Comparison of ENCODE assay signal across 1 cellular context in the genomic region with DNA sequence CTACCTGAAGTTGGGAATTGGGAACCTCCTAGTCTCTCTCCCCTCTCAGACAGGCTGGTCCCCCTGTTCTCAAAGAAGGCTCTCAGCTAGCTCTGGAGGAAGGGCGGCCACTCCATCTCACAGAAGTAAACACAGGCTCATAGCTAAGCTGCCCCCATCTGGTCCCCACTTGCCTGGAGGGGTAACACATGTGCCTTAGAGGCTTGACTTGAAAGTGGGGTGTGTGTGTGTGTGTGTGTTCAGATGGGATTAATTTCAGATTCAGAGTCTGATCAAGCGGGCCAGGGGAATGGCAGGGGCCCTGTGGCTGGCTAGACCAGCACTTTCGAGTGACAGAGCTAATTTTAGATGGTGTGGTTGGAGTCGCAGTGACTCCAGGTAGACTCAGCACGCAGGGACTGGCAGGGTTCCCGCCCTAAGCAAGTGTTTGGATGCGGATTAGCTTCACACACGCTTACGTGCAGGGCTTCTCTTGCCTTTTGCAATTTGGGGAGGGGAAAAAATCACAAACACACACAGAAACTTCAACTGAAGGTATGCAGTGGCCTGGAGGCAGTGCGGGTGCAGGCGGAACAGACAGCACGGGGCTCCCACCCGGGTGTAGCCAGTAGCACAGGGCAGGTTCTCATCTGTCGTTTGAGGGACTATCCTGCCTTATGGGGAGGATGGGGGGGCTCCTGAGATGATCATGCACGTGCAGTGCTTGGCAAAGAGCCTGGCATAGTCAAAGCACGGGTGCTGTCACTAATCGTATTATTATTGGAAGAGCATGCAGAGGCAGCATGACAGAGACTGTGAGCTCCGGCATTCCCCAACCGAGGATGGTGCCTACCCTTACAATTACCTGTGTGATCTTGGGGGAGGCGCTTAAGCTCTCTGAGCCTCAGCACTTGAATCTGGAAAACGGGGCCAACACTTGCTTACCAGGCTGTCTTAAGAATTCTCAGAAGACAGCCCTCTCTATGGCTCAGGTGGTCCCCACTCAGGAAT.
TF ChIP-seq lines count a peak whose summit lies in the region.

No MANE protein-coding gene starts in this region.

TF ChIP-seq in IMR-90, 13 proteins besides CTCF, POLR2A, EP300 and RAD21:
- TF ChIP-seq FOS (IDR thresholded peaks at IDR 0.05; ENCODE audit: low read depth, low read length), result no peak
- no peak for TF ChIP-seq CHD1 (IDR thresholded peaks at IDR 0.05; ENCODE audit: low read depth, low read length)
- no peak for TF ChIP-seq MAZ (IDR thresholded peaks at IDR 0.05; ENCODE audit: borderline replicate concordance, low read depth, low read length)
- TF ChIP-seq SMC3 (IDR thresholded peaks at IDR 0.05; ENCODE audit: low read depth, low read length), result no peak
- no peak for TF ChIP-seq MXI1 (IDR thresholded peaks at IDR 0.05; ENCODE audit: borderline replicate concordance, low read depth, low read length)
- TF ChIP-seq NFE2L2 (IDR thresholded peaks at IDR 0.05; ENCODE audit: low read depth, low read length), result no peak
- TF ChIP-seq, protein P1, sequence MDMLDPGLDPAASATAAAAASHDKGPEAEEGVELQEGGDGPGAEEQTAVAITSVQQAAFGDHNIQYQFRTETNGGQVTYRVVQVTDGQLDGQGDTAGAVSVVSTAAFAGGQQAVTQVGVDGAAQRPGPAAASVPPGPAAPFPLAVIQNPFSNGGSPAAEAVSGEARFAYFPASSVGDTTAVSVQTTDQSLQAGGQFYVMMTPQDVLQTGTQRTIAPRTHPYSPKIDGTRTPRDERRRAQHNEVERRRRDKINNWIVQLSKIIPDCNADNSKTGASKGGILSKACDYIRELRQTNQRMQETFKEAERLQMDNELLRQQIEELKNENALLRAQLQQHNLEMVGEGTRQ (IDR thresholded peaks at IDR 0.05; ENCODE audit: low read depth, low read length), result no peak
- TF ChIP-seq RFX5 (IDR thresholded peaks at IDR 0.05; ENCODE audit: low read depth, low read length), result no peak
- TF ChIP-seq CEBPB (IDR thresholded peaks at IDR 0.05; ENCODE audit: low read depth, low read length), result no peak
- TF ChIP-seq, protein P2, sequence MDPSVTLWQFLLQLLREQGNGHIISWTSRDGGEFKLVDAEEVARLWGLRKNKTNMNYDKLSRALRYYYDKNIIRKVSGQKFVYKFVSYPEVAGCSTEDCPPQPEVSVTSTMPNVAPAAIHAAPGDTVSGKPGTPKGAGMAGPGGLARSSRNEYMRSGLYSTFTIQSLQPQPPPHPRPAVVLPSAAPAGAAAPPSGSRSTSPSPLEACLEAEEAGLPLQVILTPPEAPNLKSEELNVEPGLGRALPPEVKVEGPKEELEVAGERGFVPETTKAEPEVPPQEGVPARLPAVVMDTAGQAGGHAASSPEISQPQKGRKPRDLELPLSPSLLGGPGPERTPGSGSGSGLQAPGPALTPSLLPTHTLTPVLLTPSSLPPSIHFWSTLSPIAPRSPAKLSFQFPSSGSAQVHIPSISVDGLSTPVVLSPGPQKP (IDR thresholded peaks at IDR 0.05; ENCODE audit: borderline replicate concordance, low read depth, low read length), result no peak
- no peak for TF ChIP-seq BHLHE40 (IDR thresholded peaks at IDR 0.05; ENCODE audit: low read depth, low read length)
- no peak for TF ChIP-seq MAFK (IDR thresholded peaks at IDR 0.05; ENCODE audit: low read depth, low read length)
- no peak for TF ChIP-seq RCOR1 (IDR thresholded peaks at IDR 0.05; ENCODE audit: insufficient replicate concordance, low read length)
TF ChIP-seq in IMR-90: peak in this region for 0.
